2 cellular contexts compared by ENCODE assay signal in the genomic region with DNA sequence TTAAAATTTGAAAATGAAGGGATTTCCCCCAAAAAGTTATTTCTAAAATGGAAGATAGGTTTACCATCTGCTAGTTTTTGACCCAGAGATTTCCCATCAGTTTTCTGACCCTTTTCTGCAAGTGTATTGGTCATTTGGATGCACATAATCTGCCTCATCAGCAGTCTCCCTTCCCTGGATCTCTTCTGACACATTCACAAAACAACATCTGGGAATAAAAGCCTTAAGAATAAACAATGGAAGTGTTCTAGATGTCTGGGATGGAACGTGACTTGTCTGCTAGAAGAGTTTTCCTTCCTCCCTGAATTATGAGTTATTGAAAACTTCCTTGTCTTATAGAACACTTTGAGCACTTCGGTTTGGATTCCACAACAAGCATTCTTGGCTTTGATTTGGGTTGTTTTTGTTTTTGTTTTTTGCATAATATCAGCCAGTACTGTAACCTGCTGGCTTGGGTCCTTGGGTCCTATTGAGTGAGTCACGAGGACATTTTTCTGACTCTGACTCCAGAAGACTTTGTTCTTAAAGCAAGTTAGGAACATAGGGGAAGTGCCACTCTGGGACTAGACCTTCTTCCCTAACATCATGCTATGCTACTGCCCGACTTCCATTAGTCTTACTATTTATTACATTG.
TF ChIP-seq lines count a peak whose summit lies in the region.

No MANE protein-coding gene starts in this region.

TF ChIP-seq in A549, 52 proteins besides CTCF, POLR2A, EP300 and RAD21:
- TF ChIP-seq PHF8 (IDR thresholded peaks at IDR 0.05; ENCODE audit: borderline replicate concordance, low read depth) (no peak), MAFK (IDR thresholded peaks at IDR 0.05; ENCODE audit: partially characterized antibody) (peak; percentile 48)
TF ChIP-seq in A549: peak in this region for 1.

TF ChIP-seq in K562, 482 proteins besides CTCF, POLR2A, EP300 and RAD21:
- no peak for TF ChIP-seq TCF7L2 (IDR thresholded peaks at IDR 0.05; ENCODE audit: low read depth, low read length)
- TF ChIP-seq ZNF316 (IDR thresholded peaks at IDR 0.05) = 0 out of 2 replicates have a peak, but pooled peaks have one; percentile 16
